ENCODE assay signal across 1 cellular context in genomic region chr13:112244061-112244460, GRCh38.
TF ChIP-seq lines count a peak whose summit lies in the region.

No MANE protein-coding gene starts in this region.

TF ChIP-seq in GM23338, 12 proteins besides CTCF, POLR2A, EP300 and RAD21 (continued from another document):
- TF ChIP-seq ZNF462 (CRISPR knock-in tag; IDR thresholded peaks at IDR 0.05): no peak
